Comparison of ENCODE assay signal across 29 cellular contexts in genomic region chr16:10485698-10486382, GRCh38.
DNase-seq lines count a peak whose midpoint lies in the region; ATAC-seq, FAIRE-seq and TF ChIP-seq lines count a peak whose summit lies in the region.
"Had no signal": no experiment of that assay in that cellular context is flagged by ENCODE, and none has a peak within 500 bp of the region (broad histone marks: within the 10 kb centered on the region; RNA-seq: fewer than 3 reads in every experiment).

No MANE protein-coding gene starts in this region.

- POLR2A ChIA-PET in HepG2 (lab: Yijun Ruan, JAX) (no interaction called here), K562 (lab: Yijun Ruan, JAX) (interaction anchor here (0.7 kb wide), 1 partner anchor 241 kb away, joined by 3 read pairs; no protein-coding TSS in a partner anchor)

- no peak for DNase-seq in HepG2 (ENCODE audit: low spot score)
- no peak for DNase-seq in right lobe of liver
- no peak for DNase-seq in K562 (ENCODE audit: extremely low read depth in 1 of 4, low spot score in 3 of 4)
- no peak for DNase-seq in nucleus accumbens (lab: John Stamatoyannopoulos, UW)
- no peak for DNase-seq in activated T-cell treated with anti-CD3 and anti-CD28 coated beads for 4 hours
- DNase-seq in G401 (ENCODE audit: low spot score): no peak
- DNase-seq: activated CD4-positive, CD25-positive, alpha-beta regulatory T cell treated with anti-CD3 and anti-CD28 coated beads, Interleukin-2, amount 50 U/mL, for 72 hours; activated CD8-positive, alpha-beta memory T cell treated with anti-CD3 and anti-CD28 coated beads for 24 hours; activated naive CD4-positive, alpha-beta T cell treated with anti-CD3 and anti-CD28 coated beads, Interleukin-2, amount 50 U/mL, for 16 hours; activated T-cell treated with anti-CD3 and anti-CD28 coated beads, Interleukin-2, amount 50 U/mL, for 72 hours; aorta; caudate nucleus; dermis blood vessel endothelial cell; kidney; NCI-H1436 treated with DMSO at 0.1 percent for 48 hours; NCI-H2227 treated with DMSO at 0.1 percent for 48 hours; NCI-H774; occipital lobe; stimulated activated CD4-positive, alpha-beta T cell treated with anti-CD3 and anti-CD28 coated beads, Interleukin-15, amount 100 ng/mL, for 24 hours; uterus had no signal

- H3K36me3 ChIP-seq in HepG2 (replicated peaks in 1 of 2; ENCODE audit: control insufficient read depth in 1 of 2, insufficient read depth in 2 of 2, low read length in 2 of 2) (peaks cover 6 to 16% of the 10 kb centered on the region in 2 experiments; a peak in 4 of 5 replicates), right lobe of liver (peaks cover 0 to 4% (median under 1%) of the 10 kb centered on the region in 4 donors), OCI-LY3 (replicated peaks; ENCODE audit: low read depth, low read length) (peaks cover 37% of the 10 kb centered on the region), K562 (ENCODE audit: control insufficient read depth, insufficient read depth, low read length) (peaks cover 15% of the 10 kb centered on the region; the same call in 2 of the 3 replicates)
- H3K36me3 ChIP-seq: uterus had no signal

- CTCF ChIA-PET in HepG2 (lab: Yijun Ruan, JAX; ENCODE audit: low intra/inter-chr PET ratio, low total read pairs) (no interaction called here), K562 (lab: Yijun Ruan, JAX; ENCODE audit: low intra/inter-chr PET ratio) (no interaction called here)

- 94% methylated on average over 12 of the region's 12 CpGs for WGBS in HepG2 (ENCODE audit: low lambda C conversion rate)
- 92% methylated on average over 12 of the region's 12 CpGs for WGBS in right lobe of liver (ENCODE audit: insufficient coverage, low coverage, low lambda C conversion rate, missing lambda C conversion rate)
- WGBS in K562 (ENCODE audit: insufficient coverage, low coverage, missing lambda C conversion rate): 82% methylated on average over 12 of the region's 12 CpGs

- TF ChIP-seq RAD21 in HepG2 (CRISPR knock-in tag; IDR thresholded peaks at IDR 0.05) (no peak), K562 (CRISPR knock-in tag; conservative IDR thresholded peaks at IDR 0.05 in 1 of 2, IDR thresholded peaks at IDR 0.05 in 1 of 2) (no peak)

- FAIRE-seq in HepG2 (lab: Jason Lieb, UNC): no peak
- no peak for FAIRE-seq in K562 (lab: Jason Lieb, UNC)
- FAIRE-seq: A204.1, D721Med, endothelial cell of umbilical vein, G401.6, kidney, RCC 7860 had no signal

- no peaks in the 10 kb centered on the region for H3K79me2 ChIP-seq in HepG2 (ENCODE audit: insufficient read depth, low read length)
- no peaks in the 10 kb centered on the region for H3K79me2 ChIP-seq in OCI-LY3 (ENCODE audit: low read length)
- H3K79me2 ChIP-seq in K562 (ENCODE audit: control insufficient read depth, insufficient read depth, low read length): no peaks in the 10 kb centered on the region

- no peak for TF ChIP-seq EP300 in HepG2 (IDR thresholded peaks at IDR 0.05; ENCODE audit: low read depth in 2 of 2, low read length in 2 of 2)
- TF ChIP-seq EP300 in HepG2 (CRISPR knock-in tag; IDR thresholded peaks at IDR 0.05; ENCODE audit: borderline replicate concordance): no peak
- 0 out of 2 replicates have a peak, but pooled peaks have one; percentile 32 for TF ChIP-seq EP300 in K562 (IDR thresholded peaks at IDR 0.05; ENCODE audit: low read length)

- no peaks in the 10 kb centered on the region for H3K9me1 ChIP-seq in K562 (ENCODE audit: control insufficient read depth, insufficient read depth, low read length)

- H3K27ac ChIP-seq in HepG2 (ENCODE audit: extremely low read length, insufficient read depth, low read length) (no peak overlapping the region), right lobe of liver (no peak overlapping the region), OCI-LY3 (ENCODE audit: low read length) (peak overlapping the region; percentile 63), K562 (ENCODE audit: extremely low read depth, low read depth, low read length) (peak overlapping the region; percentile 61; the same call in 2 of the 3 replicates)
- H3K27ac ChIP-seq: suprapubic skin, uterus had no signal

- intact Hi-C loops in HepG2 (cut with micrococcal nuclease; ENCODE audit: unreplicated experiment) (no loop called here), right lobe of liver (cut with DNase I) (no loop called here), K562 (cut with micrococcal nuclease) (no loop called here)

- in situ Hi-C loops in HepG2 (cut with HindIII; ENCODE audit: extremely low pct_ligation_motif_present, low pct_unique_long_range_greater_than_20kb): no loop called here
- in situ Hi-C loops in K562 (cut with MboI): no loop called here
- in situ Hi-C loops in G401 (cut with HindIII; ENCODE audit: low sequenced_read_pairs): no loop called here

- TF ChIP-seq POLR2A in HepG2 (IDR thresholded peaks at IDR 0.05; ENCODE audit: insufficient read depth in 1 of 2, low read depth in 2 of 2, low read length in 2 of 2): no peak
- no peak for TF ChIP-seq POLR2A in right lobe of liver (IDR thresholded peaks at IDR 0.05)
- no peak for TF ChIP-seq POLR2A in K562 (conservative IDR thresholded peaks at IDR 0.05)

- peaks cover 5% of the 10 kb centered on the region; the same call in 1 of the 2 replicates for H3K4me1 ChIP-seq in HepG2 (ENCODE audit: insufficient read depth, low read length)
- H3K4me1 ChIP-seq in right lobe of liver: peaks cover 0 to 1% (median 0%) of the 10 kb centered on the region in 4 donors
- peaks cover 14% of the 10 kb centered on the region for H3K4me1 ChIP-seq in OCI-LY3 (ENCODE audit: low read length)
- H3K4me1 ChIP-seq in K562 (replicated peaks in 1 of 2; ENCODE audit: control insufficient read depth in 2 of 2, insufficient read depth in 2 of 2, low read length in 2 of 2): peaks cover 0 to 3% of the 10 kb centered on the region in 2 experiments; a peak in 1 of 5 replicates
- H3K4me1 ChIP-seq: suprapubic skin, uterus had no signal

- no peak overlapping the region for H3K9ac ChIP-seq in HepG2 (ENCODE audit: insufficient read depth, low read depth, low read length)
- H3K9ac ChIP-seq in OCI-LY3 (ENCODE audit: low read length): no peak overlapping the region
- no peak overlapping the region for H3K9ac ChIP-seq in K562 (ENCODE audit: insufficient read depth in 1 of 2, low read depth in 2 of 2, low read length in 2 of 2)

- H3K27me3 ChIP-seq in HepG2 (ENCODE audit: control insufficient read depth in 1 of 2, insufficient read depth in 2 of 2, low read length in 2 of 2) (no peaks in the 10 kb centered on the region), right lobe of liver (no peaks in the 10 kb centered on the region), OCI-LY3 (ENCODE audit: low read depth, low read length) (no peaks in the 10 kb centered on the region), K562 (ENCODE audit: control insufficient read depth in 2 of 2, insufficient read depth in 2 of 2, low read length in 2 of 2) (no peaks in the 10 kb centered on the region)
- H3K27me3 ChIP-seq: suprapubic skin, uterus had no signal

- ATAC-seq in HepG2: no peak; the same call in none of the 3 replicates
- ATAC-seq in right lobe of liver: no peak
- ATAC-seq in K562: no peak
- ATAC-seq in GM18861 (IDR thresholded peaks at IDR 0.05; ENCODE audit: unreplicated experiment): no peak
- ATAC-seq: activated T-cell treated with anti-CD3 and anti-CD28 coated beads, Interleukin-2, amount 50 U/mL, for 72 hours had no signal

- BruUV-seq in HepG2 (replicated peaks; lab: Mats Ljungman, UMichigan): no TSS peak
- BruUV-seq in K562 (replicated peaks; lab: Mats Ljungman, UMichigan): no TSS peak

- no peak overlapping the region for H3K4me2 ChIP-seq in HepG2 (ENCODE audit: low read depth, low read length)
- H3K4me2 ChIP-seq in OCI-LY3 (ENCODE audit: low read length): no peak overlapping the region
- no peak overlapping the region for H3K4me2 ChIP-seq in K562 (ENCODE audit: insufficient read depth, low read length)

- TF ChIP-seq CTCF in HepG2 (CRISPR knock-in tag; IDR thresholded peaks at IDR 0.05): no peak
- no peak for TF ChIP-seq CTCF in right lobe of liver (IDR thresholded peaks at IDR 0.05)
- no peak for TF ChIP-seq CTCF in OCI-LY3 (IDR thresholded peaks at IDR 0.05; ENCODE audit: low read depth, low read length)
- no peak for TF ChIP-seq CTCF in K562 (IDR thresholded peaks at IDR 0.05 in 2 of 3, conservative IDR thresholded peaks at IDR 0.05 in 1 of 3; ENCODE audit: insufficient read depth in 2 of 3, low read depth in 1 of 3, low read length in 3 of 3)

- H3K4me3 ChIP-seq in HepG2 (replicated peaks in 1 of 3; ENCODE audit: insufficient read depth in 1 of 3, low read depth in 2 of 3, low read length in 3 of 3) (no peak overlapping the region), right lobe of liver (no peak overlapping the region), OCI-LY3 (ENCODE audit: low read length) (no peak overlapping the region), K562 (no peak overlapping the region)
- H3K4me3 ChIP-seq: lung, suprapubic skin, uterus had no signal

- H4K20me1 ChIP-seq in HepG2 (ENCODE audit: insufficient read depth, low read length) (no peaks in the 10 kb centered on the region), OCI-LY3 (ENCODE audit: insufficient read depth, low read length) (no peaks in the 10 kb centered on the region), K562 (replicated peaks; ENCODE audit: control insufficient read depth, insufficient read depth, low read length) (no peaks in the 10 kb centered on the region)

- H3K9me3 ChIP-seq in HepG2 (ENCODE audit: low read length) (0 out of 2 replicates have a peak, but pooled peaks cover 5% of the 10 kb centered on the region), right lobe of liver (no peaks in the 10 kb centered on the region), OCI-LY3 (ENCODE audit: insufficient read depth, low read length) (peaks cover 7% of the 10 kb centered on the region; the same call in 1 of the 2 replicates), K562 (replicated peaks; ENCODE audit: control insufficient read depth, insufficient read depth, low read depth, low read length) (peaks cover 18% of the 10 kb centered on the region)
- H3K9me3 ChIP-seq: uterus had no signal

- no peak overlapping the region for H2AFZ ChIP-seq in HepG2 (ENCODE audit: low read length)
- no peak overlapping the region; the same call in 1 of the 2 replicates for H2AFZ ChIP-seq in OCI-LY3 (ENCODE audit: low read depth, low read length)
- H2AFZ ChIP-seq in K562 (ENCODE audit: low read depth, low read length): no peak overlapping the region

TF ChIP-seq in HepG2, 621 proteins besides CTCF, POLR2A, EP300 and RAD21 (continues in another document):
- TF ChIP-seq ZNF562 (CRISPR knock-in tag; IDR thresholded peaks at IDR 0.05; ENCODE audit: borderline replicate concordance) (peak; percentile 64; the same call in 1 of the 2 replicates), YEATS2 (CRISPR knock-in tag; IDR thresholded peaks at IDR 0.05; ENCODE audit: borderline replicate concordance) (no peak), HMG20A (CRISPR knock-in tag; IDR thresholded peaks at IDR 0.05; ENCODE audit: borderline replicate concordance) (no peak), ELF3 (CRISPR knock-in tag; IDR thresholded peaks at IDR 0.05) (0 out of 2 replicates have a peak, but pooled peaks have one; percentile 34)

TF ChIP-seq in K562, 482 proteins besides CTCF, POLR2A, EP300 and RAD21 (continues in another document):
- TF ChIP-seq TRIM24 (IDR thresholded peaks at IDR 0.05) (peak; percentile 95 to 96), NCOA1 (IDR thresholded peaks at IDR 0.05; ENCODE audit: low read depth) (peak; percentile 38; the same call in 1 of the 2 replicates)

Comparison
In these comparisons a context has a peak if more than half of its experiments do, and no peak if none do; other contexts are left out.
1. H3K27ac ChIP-seq: peak in OCI-LY3 (single experiment) and K562 (single experiment); none in HepG2 (single experiment) and right lobe of liver (0 of 3).
2. Of the 241 proteins assayed by ChIP-seq in both HepG2 and K562: peak only in HepG2: none; only in K562: ADNP, ATF7, BHLHE40, CBX1, CBX5, CC2D1A and 17 more; in both: none; in neither: 212; mixed calls (peak in some experiments, not most) for 6.